19 cellular contexts compared by ENCODE assay signal in genomic region chr11:28702450-28702790, GRCh38.
DNase-seq lines count a peak whose midpoint lies in the region; ATAC-seq, FAIRE-seq and TF ChIP-seq lines count a peak whose summit lies in the region.
"Had no signal": no experiment of that assay in that cellular context is flagged by ENCODE, and none has a peak within 500 bp of the region (broad histone marks: within the 10 kb centered on the region; RNA-seq: fewer than 3 reads in every experiment).

No MANE protein-coding gene starts in this region.

- H3K9me3 Mint-ChIP-seq in progenitor cell of endocrine pancreas (ENCODE audit: low read depth): no peaks in the 10 kb centered on the region

- peak overlapping the region; percentile 73 for H3K9ac ChIP-seq in PC-3 (ENCODE audit: low read length)

- H3K36me3 ChIP-seq in PC-3 (ENCODE audit: low read depth, low read length) (no peaks in the 10 kb centered on the region), bronchial epithelial cell (ENCODE audit: control insufficient read depth, insufficient read depth, low read length) (no peaks in the 10 kb centered on the region)

- peaks cover 3% of the 10 kb centered on the region for H3F3A ChIP-seq in PC-3 (ENCODE audit: low read length, unreplicated experiment)

- H3K9me3 ChIP-seq in PC-3 (ENCODE audit: low read length): no peaks in the 10 kb centered on the region

- POLR2A ChIA-PET in PC-3 (lab: Charles Lee; ENCODE audit: unreplicated experiment): no interaction called here
- POLR2A ChIA-PET in GM10248 (lab: Yijun Ruan, JAX): no interaction called here

- CTCF ChIA-PET in PC-3 (lab: Charles Lee): interaction anchor here (0.5 to 1.6 kb wide), 3 partner anchors 52 to 457 kb away, joined by 3 to 8 read pairs (median 5); no protein-coding TSS in a partner anchor
- CTCF ChIA-PET in GM10248 (lab: Yijun Ruan, JAX): interaction anchor here (1.1 to 1.8 kb wide), 2 partner anchors 154 to 1007 kb away, joined by 3 read pairs; no protein-coding TSS in a partner anchor

- intact Hi-C loops in PC-3 (cut with micrococcal nuclease): loop anchor here (1.0 to 5.0 kb wide), 9 partner anchors 12 to 1004 kb away; no protein-coding TSS in a partner anchor

- peaks cover 45% of the 10 kb centered on the region for H3K79me2 ChIP-seq in PC-3 (ENCODE audit: low read length)

- no peaks in the 10 kb centered on the region for H3K27me3 Mint-ChIP-seq in progenitor cell of endocrine pancreas
- H3K27me3 Mint-ChIP-seq: B cell; CD4-positive, CD25-positive, alpha-beta regulatory T cell; T-cell had no signal

- no TSS peak for BruUV-seq in PC-3 (replicated peaks; lab: Mats Ljungman, UMichigan)

- H4K20me1 ChIP-seq in PC-3 (ENCODE audit: low read length): no peaks in the 10 kb centered on the region

- H2AFZ ChIP-seq in PC-3 (ENCODE audit: low read length): peak overlapping the region; percentile 62

- TF ChIP-seq CTCF in PC-3 (conservative IDR thresholded peaks at IDR 0.05; ENCODE audit: low read depth, low read length): no peak
- no peak for TF ChIP-seq CTCF in bronchial epithelial cell (IDR thresholded peaks at IDR 0.05; ENCODE audit: insufficient read depth, low read length, severe bottlenecking)
- no peak for TF ChIP-seq CTCF in progenitor cell of endocrine pancreas (IDR thresholded peaks at IDR 0.05; ENCODE audit: unreplicated experiment)
- TF ChIP-seq CTCF in GM10248 (IDR thresholded peaks at IDR 0.05; ENCODE audit: control extremely low read depth, extremely low read depth, low read depth, missing control alignments): no peak

- no peaks in the 10 kb centered on the region for H3K4me1 Mint-ChIP-seq in progenitor cell of endocrine pancreas (ENCODE audit: low read depth)
- H3K4me1 Mint-ChIP-seq: B cell; CD4-positive, CD25-positive, alpha-beta regulatory T cell; T-cell had no signal

- DNase-seq in ELR (ENCODE audit: low read depth) (peak; percentile 49), PC-3 (no peak), bronchial epithelial cell (ENCODE audit: low read depth) (peak; percentile 77), pulmonary artery endothelial cell (ENCODE audit: low read depth, low spot score) (peak; percentile 29), progenitor cell of endocrine pancreas (ENCODE audit: low spot score, unreplicated experiment) (no peak), SKM-1 treated with dmso at 0.1 percent for 144 hours (lab: John Stamatoyannopoulos, UW; ENCODE audit: unreplicated experiment) (no peak), GM10248 (ENCODE audit: extremely low spot score) (no peak)
- DNase-seq: CD4-positive, CD25-positive, alpha-beta regulatory T cell; DMS79; GF-D8; Kasumi-1; NCI-H1417; NCI-H187 treated with DMSO at 0.1 percent for 48 hours; NCI-H2171; NCI-H446 treated with DMSO at 0.1 percent for 48 hours; NK-92 treated with Interleukin-12 subunit alpha and Interleukin-12 subunit beta, amount 100 ng/mL, for 24 hours; T-cell had no signal

- H3K9me2 ChIP-seq in PC-3 (replicated peaks; ENCODE audit: low read length): no peaks in the 10 kb centered on the region

- no peaks in the 10 kb centered on the region for H3K27me3 ChIP-seq in PC-3 (ENCODE audit: low read length)
- no peaks in the 10 kb centered on the region for H3K27me3 ChIP-seq in bronchial epithelial cell (ENCODE audit: control insufficient read depth, insufficient read depth, low read length)

- H3K4me3 Mint-ChIP-seq in progenitor cell of endocrine pancreas (ENCODE audit: low read depth): no peak overlapping the region
- H3K4me3 Mint-ChIP-seq: B cell; CD4-positive, CD25-positive, alpha-beta regulatory T cell; T-cell had no signal

- no peak for FAIRE-seq in bronchial epithelial cell (lab: Jason Lieb, UNC)
- FAIRE-seq: H1 had no signal

- peak overlapping the region; percentile 94 for H3K27ac ChIP-seq in PC-3 (ENCODE audit: low read length)

- peak overlapping the region; percentile 77 for H3K4me2 ChIP-seq in PC-3 (ENCODE audit: low read length)

- peak; percentile 72 for ATAC-seq in PC-3
- ATAC-seq: T-cell had no signal

- H3K27ac Mint-ChIP-seq in progenitor cell of endocrine pancreas: no peak overlapping the region
- H3K27ac Mint-ChIP-seq: B cell; CD4-positive, CD25-positive, alpha-beta regulatory T cell; T-cell had no signal

- H3K36me3 Mint-ChIP-seq in progenitor cell of endocrine pancreas (ENCODE audit: insufficient read depth): no peaks in the 10 kb centered on the region
- H3K36me3 Mint-ChIP-seq: CD4-positive, CD25-positive, alpha-beta regulatory T cell; T-cell had no signal

- H3K4me1 ChIP-seq in PC-3 (ENCODE audit: insufficient read depth, low read length): peaks cover 40% of the 10 kb centered on the region

- H3K4me3 ChIP-seq in PC-3 (ENCODE audit: low read length) (peak overlapping the region; percentile 63), bronchial epithelial cell (ENCODE audit: low read depth, low read length) (peak overlapping the region; percentile 4)

Comparison
In these comparisons a context has a peak if more than half of its experiments do, and no peak if none do; other contexts are left out.
1. DNase-seq: peak in ELR (single experiment), bronchial epithelial cell (single experiment) and pulmonary artery endothelial cell (single experiment); none in PC-3 (single experiment), progenitor cell of endocrine pancreas (single experiment), SKM-1 treated with dmso at 0.1 percent for 144 hours (single experiment) and GM10248 (single experiment).